ENCODE assay signal across 16 cellular contexts in genomic region chr17:1965556-1966273, GRCh38. TPM values are rescaled to one million over a fixed set of nuclear protein-coding genes. Genes with fewer than 3 reads are reported as not detected.
A peak's percentile ranks its signal among the peaks of the same experiment; 100 is the strongest.
DNase-seq lines count a peak whose midpoint lies in the region; FAIRE-seq and TF ChIP-seq lines count a peak whose summit lies in the region.
"Had no signal": no experiment of that assay in that cellular context is flagged by ENCODE, and none has a peak within 500 bp of the region (broad histone marks: within the 10 kb centered on the region; RNA-seq: fewer than 3 reads in every experiment).

No MANE protein-coding gene starts in this region.

- H3K4ac ChIP-seq in H1 (replicated peaks; ENCODE audit: insufficient read length, low read depth, low read length) (no peak overlapping the region), trophoblast cell (ENCODE audit: low read depth, low read length) (no peak overlapping the region)

- H3K4me1 ChIP-seq in H1 (replicated peaks in 1 of 4; ENCODE audit: control insufficient read depth in 3 of 4, insufficient read depth in 4 of 4, low read length in 3 of 4) = peaks cover 0 to 15% (median 7%) of the 10 kb centered on the region in 4 experiments; a peak in 4 of 7 replicates
- H3K4me1 ChIP-seq in trophoblast cell (ENCODE audit: control insufficient read depth in 1 of 2, insufficient read depth in 2 of 2, low read length in 2 of 2) = peaks cover 20 to 21% of the 10 kb centered on the region in 2 experiments
- H3K4me1 ChIP-seq in OCI-LY7 (ENCODE audit: insufficient read depth, low read length, poor library complexity, severe bottlenecking) = no peaks in the 10 kb centered on the region

- TF ChIP-seq POLR2A in H1 (IDR thresholded peaks at IDR 0.05; ENCODE audit: control extremely low read depth in 1 of 2, low read depth in 2 of 2, low read length in 2 of 2) = no peak

- no peak for TF ChIP-seq RAD21 in H1 (IDR thresholded peaks at IDR 0.05 in 1 of 2, conservative IDR thresholded peaks at IDR 0.05 in 1 of 2; ENCODE audit: low read depth in 2 of 2, low read length in 2 of 2)

- H3K27me3 ChIP-seq in H1 (replicated peaks in 1 of 4; ENCODE audit: control insufficient read depth in 3 of 4, extremely low read depth in 1 of 4, insufficient read depth in 3 of 4, low read length in 3 of 4) (peaks cover 0 to 3% (median 1%) of the 10 kb centered on the region in 4 experiments; a peak in 1 of 7 replicates), trophoblast cell (ENCODE audit: insufficient read depth, low read length) (no peaks in the 10 kb centered on the region), MG63 (no peaks in the 10 kb centered on the region)
- H3K27me3 ChIP-seq: SJCRH30 had no signal

- H3K36me3 ChIP-seq in H1 (ENCODE audit: control insufficient read depth in 2 of 4, insufficient read depth in 4 of 4, low read length in 3 of 4) = no peaks in the 10 kb centered on the region
- no peaks in the 10 kb centered on the region for H3K36me3 ChIP-seq in trophoblast cell (ENCODE audit: control insufficient read depth in 1 of 2, insufficient read depth in 2 of 2, low read length in 2 of 2)
- no peaks in the 10 kb centered on the region for H3K36me3 ChIP-seq in MG63
- no peaks in the 10 kb centered on the region for H3K36me3 ChIP-seq in OCI-LY7 (ENCODE audit: insufficient read depth, low read length)
- H3K36me3 ChIP-seq: esophagus squamous epithelium, SJCRH30 had no signal

- no peak overlapping the region for H3K56ac ChIP-seq in H1 (replicated peaks; ENCODE audit: insufficient read length, low read depth, low read length)

- POLR2A ChIA-PET in H1 (lab: Charles Lee; ENCODE audit: partially characterized antibody) = interaction anchor here (1.4 kb wide), 1 partner anchor 76 kb away, joined by 3 read pairs; the partner anchor contains the start of gene OVCA2
- POLR2A ChIA-PET in OCI-LY7 (lab: Charles Lee) = no interaction called here

- H3K4me2 ChIP-seq in H1 (ENCODE audit: insufficient read depth in 1 of 2, low read depth in 2 of 2, low read length in 2 of 2) = no peak overlapping the region
- peak overlapping the region; percentile 34 for H3K4me2 ChIP-seq in trophoblast cell (ENCODE audit: low read length)
- no peak overlapping the region for H3K4me2 ChIP-seq in OCI-LY7 (ENCODE audit: low read length)

- no peak overlapping the region for H2BK20ac ChIP-seq in H1 (ENCODE audit: low read length)

- H4K12ac ChIP-seq in trophoblast cell (ENCODE audit: low read depth, low read length) = no peak overlapping the region

- CTCF ChIA-PET in H1 (lab: Charles Lee; ENCODE audit: partially characterized antibody) (interaction anchor here (0.8 to 2.7 kb wide), 4 partner anchors 10 to 18 kb away, joined by 3 to 11 read pairs (median 4); no protein-coding TSS in a partner anchor), OCI-LY7 (lab: Charles Lee; ENCODE audit: unreplicated experiment) (no interaction called here)

- H3K9ac ChIP-seq in H1 (replicated peaks in 1 of 4; ENCODE audit: extremely low read depth in 1 of 4, low read depth in 3 of 4, low read length in 3 of 4) (no peak overlapping the region), trophoblast cell (ENCODE audit: low read length) (no peak overlapping the region)

- no peak overlapping the region for H2BK120ac ChIP-seq in H1 (replicated peaks; ENCODE audit: low read depth, low read length)
- H2BK120ac ChIP-seq in trophoblast cell (ENCODE audit: insufficient read depth, low read length, poor library complexity) = no peak overlapping the region

- no peaks in the 10 kb centered on the region for H3K9me3 ChIP-seq in H1 (ENCODE audit: insufficient read depth in 2 of 2, low read depth in 1 of 2, low read length in 1 of 2)
- H3K9me3 ChIP-seq in trophoblast cell (ENCODE audit: insufficient read depth, low read depth, low read length) = no peaks in the 10 kb centered on the region
- no peaks in the 10 kb centered on the region for H3K9me3 ChIP-seq in MG63
- no peaks in the 10 kb centered on the region for H3K9me3 ChIP-seq in OCI-LY7 (ENCODE audit: low read length)
- H3K9me3 ChIP-seq: esophagus squamous epithelium, SJCRH30 had no signal

- H3K18ac ChIP-seq in H1 (ENCODE audit: extremely low read depth, low read length) (no peak overlapping the region), trophoblast cell (ENCODE audit: low read length) (peak overlapping the region; percentile 12)

- in situ Hi-C loops in G401 (cut with HindIII; ENCODE audit: low sequenced_read_pairs) = no loop called here

- BruUV-seq in OCI-LY7 (replicated peaks; lab: Mats Ljungman, UMichigan) = no TSS peak

- H2AFZ ChIP-seq in H1 (ENCODE audit: low read length) = no peak overlapping the region
- no peak overlapping the region for H2AFZ ChIP-seq in trophoblast cell (ENCODE audit: insufficient read depth, low read length, poor library complexity)
- H2AFZ ChIP-seq in OCI-LY7 (ENCODE audit: low read length) = no peak overlapping the region

- H4K5ac ChIP-seq in H1 (ENCODE audit: insufficient read length, low read depth, low read length) = no peak overlapping the region

- H3K23me2 ChIP-seq in H1 (ENCODE audit: low read depth, low read length) = no peaks in the 10 kb centered on the region

- H3K79me1 ChIP-seq in H1 (ENCODE audit: low read depth, low read length) = no peaks in the 10 kb centered on the region
- no peaks in the 10 kb centered on the region for H3K79me1 ChIP-seq in trophoblast cell (ENCODE audit: low read length)

- H3K14ac ChIP-seq in H1 (ENCODE audit: insufficient read length) (no peak overlapping the region), trophoblast cell (ENCODE audit: low read length) (peak overlapping the region; percentile 33)

- 93% methylated on average over 19 of the region's 21 CpGs; no CpG with 5 or more reads in 1 of the 2 experiments for WGBS in H1 (ENCODE audit: extremely low coverage in 1 of 2, insufficient coverage in 1 of 2, insufficient read length in 1 of 2, insufficient replicate concordance in 2 of 2, low coverage in 1 of 2, low lambda C conversion rate in 2 of 2, missing lambda C conversion rate in 1 of 2), 2 experiments
- WGBS in trophoblast cell (ENCODE audit: extremely low coverage, insufficient coverage, insufficient read length) = no CpG with 5 or more reads among the region's 21 CpGs

- H4K8ac ChIP-seq in H1 (ENCODE audit: extremely low read depth, insufficient read depth, low read length) (no peak overlapping the region), trophoblast cell (ENCODE audit: low read depth, low read length) (peak overlapping the region; percentile 10)

- H3K4me3 ChIP-seq in H1 (ENCODE audit: extremely low read depth in 1 of 4, insufficient read depth in 2 of 4, low read depth in 3 of 4, low read length in 4 of 4) (no peak overlapping the region), trophoblast cell (ENCODE audit: low read depth, low read length) (no peak overlapping the region), MG63 (no peak overlapping the region), OCI-LY7 (ENCODE audit: low read depth, low read length, poor library complexity, severe bottlenecking) (no peak overlapping the region)
- H3K4me3 ChIP-seq: esophagus squamous epithelium, SJCRH30 had no signal

- TF ChIP-seq CTCF in H1 (IDR thresholded peaks at IDR 0.05; ENCODE audit: control extremely low read depth in 1 of 3, insufficient read depth in 1 of 3, low read depth in 1 of 3, low read length in 3 of 3) = no peak
- TF ChIP-seq CTCF in OCI-LY7 (conservative IDR thresholded peaks at IDR 0.05; ENCODE audit: low read length) = no peak

- H4K91ac ChIP-seq in H1 (replicated peaks; ENCODE audit: insufficient read length, low read length) (no peak overlapping the region), trophoblast cell (ENCODE audit: low read depth, low read length) (no peak overlapping the region)

- no peak for TF ChIP-seq EP300 in H1 (IDR thresholded peaks at IDR 0.05; ENCODE audit: borderline replicate concordance in 1 of 2, low read depth in 2 of 2, low read length in 2 of 2)

- H2BK12ac ChIP-seq in H1 (ENCODE audit: low read depth, low read length) (no peak overlapping the region), trophoblast cell (ENCODE audit: low read length) (peak overlapping the region; percentile 35)

- intact Hi-C loops in OCI-LY7 (cut with micrococcal nuclease; ENCODE audit: unreplicated experiment) = no loop called here

- H3K79me2 ChIP-seq in H1 (ENCODE audit: control insufficient read depth in 1 of 2, insufficient read depth in 2 of 2, low read length in 2 of 2) = no peaks in the 10 kb centered on the region
- H3K79me2 ChIP-seq in trophoblast cell (ENCODE audit: control insufficient read depth, insufficient read depth, low read length, poor library complexity) = no peaks in the 10 kb centered on the region
- no peaks in the 10 kb centered on the region for H3K79me2 ChIP-seq in OCI-LY7 (ENCODE audit: insufficient read depth, low read depth, low read length)

- H3K9me2 ChIP-seq in OCI-LY7 (ENCODE audit: insufficient read depth, low read length) = no peaks in the 10 kb centered on the region

- no peak overlapping the region for H2BK15ac ChIP-seq in H1 (ENCODE audit: low read length)

- DNase-seq in G401 (ENCODE audit: low spot score) (peak; percentile 19), HTR-8/SVneo (ENCODE audit: insufficient read length, low spot score) (peak; percentile 62), H1 (ENCODE audit: low read depth in 1 of 2, low spot score in 2 of 2) (no peak), trophoblast cell (peak; percentile 78 to 87), MG63 (no peak), cerebellum (ENCODE audit: low spot score) (no peak), OCI-LY7 (ENCODE audit: low spot score) (no peak)
- DNase-seq: activated naive CD4-positive, alpha-beta T cell treated with anti-CD3 and anti-CD28 coated beads for 36 hours; C1 segment of cervical spinal cord; DMS79 treated with DMSO at 0.1 percent for 48 hours; esophagus squamous epithelium; KG1; NCI-H1105 treated with DMSO at 0.1 percent for 48 hours; SJCRH30; stimulated activated CD4-positive, alpha-beta T cell treated with anti-CD3 and anti-CD28 coated beads, Interleukin-2, amount 100 ng/mL, for 48 hours; stimulated activated CD8-positive, alpha-beta memory T cell treated with anti-CD3 and anti-CD28 coated beads, Interleukin-4, amount 100 ng/mL, for 48 hours had no signal

- H4K20me1 ChIP-seq in H1 (replicated peaks in 1 of 2; ENCODE audit: control insufficient read depth in 1 of 2, insufficient read depth in 2 of 2, low read length in 2 of 2) (no peaks in the 10 kb centered on the region), OCI-LY7 (ENCODE audit: insufficient read depth, low read length) (no peaks in the 10 kb centered on the region)

- FAIRE-seq in HTR-8/SVneo (lab: Jason Lieb, UNC) (peak; percentile 87), H1 (lab: Jason Lieb, UNC) (no peak)

- H2AK5ac ChIP-seq in H1 (ENCODE audit: low read depth, low read length) (no peak overlapping the region), trophoblast cell (ENCODE audit: low read length) (no peak overlapping the region)

- H2BK5ac ChIP-seq in H1 (ENCODE audit: low read depth, low read length) = no peak overlapping the region
- H2BK5ac ChIP-seq in trophoblast cell (ENCODE audit: low read depth, low read length, poor library complexity) = no peak overlapping the region

- H3K27ac ChIP-seq in H1 (ENCODE audit: low read depth, low read length) (no peak overlapping the region), trophoblast cell (ENCODE audit: low read depth, low read length) (peak overlapping the region; percentile 11), OCI-LY7 (ENCODE audit: low read depth, low read length, poor library complexity, severe bottlenecking) (no peak overlapping the region)
- H3K27ac ChIP-seq: esophagus squamous epithelium, SJCRH30 had no signal

- H3K23ac ChIP-seq in H1 (ENCODE audit: insufficient read length) (no peak overlapping the region), trophoblast cell (ENCODE audit: low read length) (no peak overlapping the region)

RNA-seq across cellular contexts. Expression of gene RTN4RL1, which starts 59.4 kb away (rescaled TPM):
- 65.0 and 65.6 TPM in 2 replicates for total RNA-seq in G401 (2014; rRNA removed; shearing (Covaris generic))
- 0.11 TPM in 1 of 2 replicates, not detected in the other for total RNA-seq in H1 (2021; fragmentation: NEBNext Ultra II Directional; extraction: Animal tissue kit (Norgen Biotek cat#: 25700))
- 0.09 and 0.11 TPM in 2 replicates for polyA plus RNA-seq in H1 (2011; rRNA removed)
- polyA plus RNA-seq in H1 (2011; cell fraction: cytosol; rRNA removed) = 0.10 TPM
- polyA plus RNA-seq in H1 (2011; cell fraction: nucleus; rRNA removed) = 0.07 TPM
- 0.11 to 0.17 TPM (median 0.14 TPM) in 3 of 4 replicates, not detected in the other for polyA plus RNA-seq in H1 (2012, experiment 1 of 2)
- 0.12 TPM for polyA plus RNA-seq in H1 (2012, experiment 2 of 2)
- polyA plus RNA-seq in H1 (2013, experiment 1 of 2) = 0.06 TPM
- 0.04 TPM for polyA plus RNA-seq in H1 (2013, experiment 2 of 2)
- 0.03 and 0.05 TPM in 2 replicates for polyA minus RNA-seq in H1 (2011; rRNA and poly(A)+ RNA removed)
- polyA minus RNA-seq in H1 (2011; cell fraction: cytosol; rRNA and poly(A)+ RNA removed) = not detected
- not detected for polyA minus RNA-seq in H1 (2011; cell fraction: nucleus; rRNA and poly(A)+ RNA removed)
- 0.55 and 0.57 TPM in 2 replicates for polyA plus RNA-seq in trophoblast cell (2013)
- 4.9 and 8.9 TPM in 2 replicates for total RNA-seq in MG63 (2014; rRNA removed; shearing (Covaris generic); ENCODE audit: low replicate concordance)
- total RNA-seq in cerebellum (6.9 TPM), OCI-LY7 (2022) (not detected in 2 replicates)
- total RNA-seq in OCI-LY7 (2014; rRNA removed; shearing (Covaris generic)) = not detected in 2 replicates

Comparison
In these comparisons a context has a peak if more than half of its experiments do, and no peak if none do; other contexts are left out.
1. DNase-seq: peak in G401 (single experiment), HTR-8/SVneo (single experiment) and trophoblast cell (2 of 2); none in H1 (0 of 2), MG63 (single experiment), cerebellum (single experiment) and OCI-LY7 (single experiment).